31 cellular contexts compared by ENCODE assay signal in the genomic region with DNA sequence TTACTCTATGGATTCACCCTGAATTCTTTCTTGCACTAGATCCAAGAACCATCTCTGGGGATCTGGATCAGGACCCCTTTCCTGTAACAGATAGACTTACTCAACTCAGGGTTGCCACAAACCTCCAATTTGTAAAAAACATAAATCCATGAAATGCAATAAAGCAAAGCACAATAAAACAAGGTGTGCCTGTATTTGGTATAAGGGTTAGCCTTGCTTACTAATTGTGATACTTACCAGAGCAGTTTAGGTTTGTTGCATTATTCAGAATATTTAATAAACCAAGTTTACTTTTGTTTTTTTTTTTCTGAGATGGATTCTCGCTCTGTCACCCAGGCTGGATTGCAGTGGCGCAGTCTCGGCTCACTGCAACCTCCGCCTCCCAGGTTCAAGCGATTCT.
"Had no signal": no experiment of that assay in that cellular context is flagged by ENCODE, and none has a peak within 500 bp of the region (broad histone marks: within the 10 kb centered on the region; RNA-seq: fewer than 3 reads in every experiment).

No MANE protein-coding gene starts in this region.

- ATAC-seq: activated CD4-positive, alpha-beta T cell treated with anti-CD3 and anti-CD28 coated beads for 36 hours; activated CD4-positive, CD25-positive, alpha-beta regulatory T cell treated with anti-CD3 and anti-CD28 coated beads, Interleukin-2, amount 50 U/mL, for 24 hours; activated CD8-positive, alpha-beta memory T cell treated with anti-CD3 and anti-CD28 coated beads, Interleukin-2, amount 10 ng/mL, durations not matched to agents 7 days and 5 days; activated CD8-positive, alpha-beta T cell treated with anti-CD3 and anti-CD28 coated beads, Interleukin-2, amount 10 ng/mL, durations not matched to agents 7 days and 5 days; activated naive CD8-positive, alpha-beta T cell treated with anti-CD3 and anti-CD28 coated beads, Interleukin-2, amount 50 U/mL, for 24 hours had no signal

- DNase-seq: activated CD4-positive, alpha-beta memory T cell treated with anti-CD3 and anti-CD28 coated beads, Interleukin-2, amount 10 ng/mL, durations not matched to agents 7 days and 5 days; activated CD4-positive, alpha-beta T cell treated with anti-CD3 and anti-CD28 coated beads for 1 hour; activated CD4-positive, alpha-beta T cell treated with anti-CD3 and anti-CD28 coated beads for 36 hours; activated CD4-positive, alpha-beta T cell treated with anti-CD3 and anti-CD28 coated beads for 48 hours; activated CD4-positive, alpha-beta T cell treated with anti-CD3 and anti-CD28 coated beads, Interleukin-2, amount 10 ng/mL, durations not matched to agents 7 days and 5 days; activated CD4-positive, alpha-beta T cell treated with anti-CD3 and anti-CD28 coated beads, Interleukin-2, amount 50 U/mL, for 48 hours; activated CD4-positive, CD25-positive, alpha-beta regulatory T cell; activated CD8-positive, alpha-beta memory T cell treated with anti-CD3 and anti-CD28 coated beads for 24 hours; activated CD8-positive, alpha-beta memory T cell treated with anti-CD3 and anti-CD28 coated beads, Interleukin-2, amount 10 ng/mL, durations not matched to agents 7 days and 5 days; activated CD8-positive, alpha-beta memory T cell treated with anti-CD3 and anti-CD28 coated beads, Interleukin-2, amount 50 U/mL, for 48 hours; activated CD8-positive, alpha-beta T cell treated with anti-CD3 and anti-CD28 coated beads, Interleukin-2, amount 10 ng/mL, durations not matched to agents 7 days and 5 days; activated effector memory CD4-positive, alpha-beta T cell treated with Interleukin-2 at 50 U/mL for 16 hours; activated gamma-delta T cell; activated naive CD4-positive, alpha-beta T cell treated with anti-CD3 and anti-CD28 coated beads, Interleukin-2, amount 10 ng/mL, durations not matched to agents 7 days and 5 days; activated naive CD4-positive, alpha-beta T cell treated with Interleukin-2 at 50 U/mL for 16 hours; activated naive CD8-positive, alpha-beta T cell treated with anti-CD3 and anti-CD28 coated beads, Interleukin-2, amount 10 ng/mL, durations not matched to agents 7 days and 5 days; activated naive CD8-positive, alpha-beta T cell treated with anti-CD3 and anti-CD28 coated beads, Interleukin-2, amount 50 U/mL, for 24 hours; activated T-cell treated with anti-CD3 and anti-CD28 coated beads, Interleukin-2, amount 50 U/mL, for 24 hours; activated T-cell treated with anti-CD3 and anti-CD28 coated beads, Interleukin-2, amount 50 U/mL, for 48 hours; amygdala; anterior cingulate cortex; cerebellar nuclear complex; T-helper 1 cell; T-helper 2 cell; T-helper 9 cell had no signal

- H3K36me3 ChIP-seq: ascending aorta, cardiac muscle cell had no signal

- H3K4me1 ChIP-seq: ascending aorta had no signal

- H3K4me3 ChIP-seq: ascending aorta, cardiac muscle cell had no signal

- H3K9me3 ChIP-seq: ascending aorta had no signal

- FAIRE-seq: bronchial epithelial cell, TTC549 had no signal

- H3K27ac ChIP-seq: ascending aorta, cardiac muscle cell, VCaP had no signal

- H3K27me3 ChIP-seq: ascending aorta, cardiac muscle cell had no signal
